In genomic region chr7:135964254-135964653, GRCh38 we compare ENCODE assay signal across 17 cellular contexts. TPM values are rescaled to one million over a fixed set of nuclear protein-coding genes. Genes with fewer than 3 reads are reported as not detected.
DNase-seq lines count a peak whose midpoint lies in the region; ATAC-seq, FAIRE-seq and TF ChIP-seq lines count a peak whose summit lies in the region.
"Had no signal": no experiment of that assay in that cellular context is flagged by ENCODE, and none has a peak within 500 bp of the region (broad histone marks: within the 10 kb centered on the region; RNA-seq: fewer than 3 reads in every experiment).

No MANE protein-coding gene starts in this region.

- peak; percentile 45 for FAIRE-seq in H54 (lab: Jason Lieb, UNC)

- in situ Hi-C loops in astrocyte of the cerebellum (cut with HindIII; ENCODE audit: low sequenced_read_pairs): no loop called here

- no peaks in the 10 kb centered on the region for H3K27me3 ChIP-seq in lower lobe of right lung (ENCODE audit: low read depth)
- H3K27me3 ChIP-seq: spleen had no signal

- H3K36me3 ChIP-seq in lower lobe of right lung: no peaks in the 10 kb centered on the region

- TF ChIP-seq POLR2A in H54 (IDR thresholded peaks at IDR 0.05; ENCODE audit: low read depth, low read length): no peak

- no peaks in the 10 kb centered on the region for H3K9me3 Mint-ChIP-seq in activated T-helper 2 cell treated with anti-CD3 and anti-CD28 coated beads, Interferon-gamma antibody, Interleukin-2, Interleukin-4, amounts not matched to agents 10 μg/mL and 5 μg/mL and 100 μg/mL, durations not matched to agents 14 hours and 24 hours and 36 hours
- H3K9me3 Mint-ChIP-seq in MCF 10A (ENCODE audit: unreplicated experiment): no peaks in the 10 kb centered on the region
- H3K9me3 Mint-ChIP-seq: activated CD4-positive, alpha-beta memory T cell treated with anti-CD3 and anti-CD28 coated beads for 36 hours; activated T-helper 1 cell treated with anti-CD3 and anti-CD28 coated beads, Interleukin-12 subunit alpha, Interleukin-12 subunit beta, Interleukin-2, Interleukin-4 antibody, amounts not matched to agents 30 ng/mL and 10 ng/mL and 1 ng/mL, durations not matched to agents 14 hours and 24 hours and 36 hours had no signal

- peaks cover 38% of the 10 kb centered on the region for H3K4me1 ChIP-seq in lower lobe of right lung

- TF ChIP-seq CTCF in astrocyte of the cerebellum (IDR thresholded peaks at IDR 0.05; ENCODE audit: low read depth, low read length, missing control alignments) (no peak), lower lobe of right lung (IDR thresholded peaks at IDR 0.05) (no peak), MCF 10A (IDR thresholded peaks at IDR 0.05; ENCODE audit: unreplicated experiment) (no peak)

- DNase-seq in AG20443 (ENCODE audit: low spot score): peak; percentile 47
- no peak for DNase-seq in H54 (ENCODE audit: insufficient read length, low spot score)
- peak; percentile 13 for DNase-seq in astrocyte of the cerebellum (ENCODE audit: low read depth)
- DNase-seq in lower lobe of right lung: no peak
- DNase-seq in activated T-helper 2 cell treated with anti-CD3 and anti-CD28 coated beads, Interferon-gamma antibody, Interleukin-2, Interleukin-4, amounts not matched to agents 10 μg/mL and 5 μg/mL and 100 μg/mL, durations not matched to agents 14 hours and 24 hours and 36 hours (ENCODE audit: low spot score): no peak
- DNase-seq in RKO (ENCODE audit: low spot score): no peak
- no peak for DNase-seq in MCF 10A (ENCODE audit: unreplicated experiment)
- no peak for DNase-seq in OCI-M2 (lab: John Stamatoyannopoulos, UW; ENCODE audit: unreplicated experiment)
- DNase-seq: activated CD4-positive, alpha-beta memory T cell treated with anti-CD3 and anti-CD28 coated beads for 36 hours; DMS 273 treated with DMSO at 0.1 percent for 48 hours; KG1; kidney; NCI-H1436; NCI-H2227 treated with DMSO at 0.1 percent for 48 hours; spleen; stimulated activated naive B cell treated with anti-CD40 and anti-IgM and Interleukin-4, amounts not matched to agents 10 μg/mL and 1 μg/mL and 100 μg/mL, for 72 hours had no signal

- peaks cover 33% of the 10 kb centered on the region for H3K36me3 Mint-ChIP-seq in activated T-helper 2 cell treated with anti-CD3 and anti-CD28 coated beads, Interferon-gamma antibody, Interleukin-2, Interleukin-4, amounts not matched to agents 10 μg/mL and 5 μg/mL and 100 μg/mL, durations not matched to agents 14 hours and 24 hours and 36 hours (ENCODE audit: low read depth)
- H3K36me3 Mint-ChIP-seq in MCF 10A (ENCODE audit: insufficient read depth, unreplicated experiment): peaks cover 11% of the 10 kb centered on the region

- BruUV-seq in MCF 10A (replicated peaks; lab: Mats Ljungman, UMichigan): no TSS peak

- peak in 1 of 2 donors; percentile 37 for ATAC-seq in lower lobe of right lung
- ATAC-seq: stimulated activated naive B cell treated with anti-CD40 and anti-IgM and Interleukin-4, amounts not matched to agents 10 μg/mL and 1 μg/mL and 100 μg/mL, for 72 hours had no signal

- no peak overlapping the region for H3K4me3 Mint-ChIP-seq in activated T-helper 2 cell treated with anti-CD3 and anti-CD28 coated beads, Interferon-gamma antibody, Interleukin-2, Interleukin-4, amounts not matched to agents 10 μg/mL and 5 μg/mL and 100 μg/mL, durations not matched to agents 14 hours and 24 hours and 36 hours (ENCODE audit: low read depth)
- H3K4me3 Mint-ChIP-seq in MCF 10A (ENCODE audit: unreplicated experiment): no peak overlapping the region
- H3K4me3 Mint-ChIP-seq: activated CD4-positive, alpha-beta memory T cell treated with anti-CD3 and anti-CD28 coated beads for 36 hours; activated T-helper 1 cell treated with anti-CD3 and anti-CD28 coated beads, Interleukin-12 subunit alpha, Interleukin-12 subunit beta, Interleukin-2, Interleukin-4 antibody, amounts not matched to agents 30 ng/mL and 10 ng/mL and 1 ng/mL, durations not matched to agents 14 hours and 24 hours and 36 hours had no signal

- H3K27ac ChIP-seq in lower lobe of right lung: peak overlapping the region; percentile 14

- H3K4me3 ChIP-seq in astrocyte of the cerebellum (ENCODE audit: low read depth, low read length): no peak overlapping the region
- no peak overlapping the region for H3K4me3 ChIP-seq in lower lobe of right lung
- H3K4me3 ChIP-seq: spleen had no signal

- no peak overlapping the region for H3K27ac Mint-ChIP-seq in activated T-helper 2 cell treated with anti-CD3 and anti-CD28 coated beads, Interferon-gamma antibody, Interleukin-2, Interleukin-4, amounts not matched to agents 10 μg/mL and 5 μg/mL and 100 μg/mL, durations not matched to agents 14 hours and 24 hours and 36 hours
- H3K27ac Mint-ChIP-seq in MCF 10A (ENCODE audit: low read depth, unreplicated experiment): no peak overlapping the region
- H3K27ac Mint-ChIP-seq: activated CD4-positive, alpha-beta memory T cell treated with anti-CD3 and anti-CD28 coated beads for 36 hours; activated T-helper 1 cell treated with anti-CD3 and anti-CD28 coated beads, Interleukin-12 subunit alpha, Interleukin-12 subunit beta, Interleukin-2, Interleukin-4 antibody, amounts not matched to agents 30 ng/mL and 10 ng/mL and 1 ng/mL, durations not matched to agents 14 hours and 24 hours and 36 hours had no signal

- H3K9me3 ChIP-seq in lower lobe of right lung: no peaks in the 10 kb centered on the region
- H3K9me3 ChIP-seq: spleen had no signal

- intact Hi-C loops in lower lobe of right lung (cut with DNase I) (no loop called here), MCF 10A (cut with micrococcal nuclease) (no loop called here)
- intact Hi-C loops in activated T-helper 2 cell treated with anti-CD3 and anti-CD28 coated beads, Interferon-gamma antibody, Interleukin-2, Interleukin-4, amounts not matched to agents 10 μg/mL and 5 μg/mL and 100 μg/mL, durations not matched to agents 14 hours and 24 hours and 36 hours (cut with micrococcal nuclease): no loop called here

- H3K4me1 Mint-ChIP-seq in activated T-helper 2 cell treated with anti-CD3 and anti-CD28 coated beads, Interferon-gamma antibody, Interleukin-2, Interleukin-4, amounts not matched to agents 10 μg/mL and 5 μg/mL and 100 μg/mL, durations not matched to agents 14 hours and 24 hours and 36 hours (ENCODE audit: low read depth): peaks cover 37% of the 10 kb centered on the region
- H3K4me1 Mint-ChIP-seq in MCF 10A (ENCODE audit: insufficient read depth, unreplicated experiment): peaks cover 27% of the 10 kb centered on the region

- H3K27me3 Mint-ChIP-seq in activated T-helper 2 cell treated with anti-CD3 and anti-CD28 coated beads, Interferon-gamma antibody, Interleukin-2, Interleukin-4, amounts not matched to agents 10 μg/mL and 5 μg/mL and 100 μg/mL, durations not matched to agents 14 hours and 24 hours and 36 hours (ENCODE audit: low read depth): no peaks in the 10 kb centered on the region
- H3K27me3 Mint-ChIP-seq in MCF 10A (ENCODE audit: insufficient read depth, unreplicated experiment): no peaks in the 10 kb centered on the region
- H3K27me3 Mint-ChIP-seq: activated CD4-positive, alpha-beta memory T cell treated with anti-CD3 and anti-CD28 coated beads for 36 hours; stimulated activated naive B cell treated with anti-CD40 and anti-IgM and Interleukin-4, amounts not matched to agents 10 μg/mL and 1 μg/mL and 100 μg/mL, for 72 hours had no signal

- CTCF ChIA-PET in MCF 10A (lab: Yijun Ruan, JAX): interaction anchor here (1.0 to 1.3 kb wide), 2 partner anchors 11 to 15 kb away, joined by 3 to 4 read pairs; no protein-coding TSS in a partner anchor

- POLR2A ChIA-PET in MCF 10A (lab: Yijun Ruan, JAX): interaction anchor here (0.6 to 1.5 kb wide), 4 partner anchors 11 to 293 kb away, joined by 3 to 6 read pairs (median 4); no protein-coding TSS in a partner anchor

RNA-seq across cellular contexts. Expression of gene MTPN, which starts 12.9 kb away (rescaled TPM):
- total RNA-seq in lower lobe of right lung (144 TPM), MCF 10A (2022) (153 and 178 TPM in 2 replicates)
- 113 and 118 TPM in 2 replicates for total RNA-seq in activated T-helper 2 cell treated with anti-CD3 and anti-CD28 coated beads, Interferon-gamma antibody, Interleukin-2, Interleukin-4, amounts not matched to agents 10 μg/mL and 5 μg/mL and 100 μg/mL, durations not matched to agents 14 hours and 24 hours and 36 hours

Comparison
In these comparisons a context has a peak if more than half of its experiments do, and no peak if none do; other contexts are left out.
1. DNase-seq: peak in AG20443 (single experiment) and astrocyte of the cerebellum (single experiment); none in H54 (single experiment), lower lobe of right lung (single experiment), activated T-helper 2 cell treated with anti-CD3 and anti-CD28 coated beads, Interferon-gamma antibody, Interleukin-2, Interleukin-4, amounts not matched to agents 10 μg/mL and 5 μg/mL and 100 μg/mL, durations not matched to agents 14 hours and 24 hours and 36 hours (single experiment), RKO (single experiment), MCF 10A (single experiment) and OCI-M2 (single experiment).